ENCODE assay signal across 8 cellular contexts in genomic region chr21:15732290-15732995, GRCh38. TPM values are rescaled to one million over a fixed set of nuclear protein-coding genes. Genes with fewer than 3 reads are reported as not detected.
DNase-seq lines count a peak whose midpoint lies in the region; ATAC-seq and TF ChIP-seq lines count a peak whose summit lies in the region.

No MANE protein-coding gene starts in this region.

- H3K4me1 ChIP-seq in CD4-positive, alpha-beta memory T cell (ENCODE audit: insufficient read depth, low read length), result peaks cover 63% of the 10 kb centered on the region
- H3K4me1 ChIP-seq in PC-9 (replicated peaks; ENCODE audit: insufficient read depth) (peaks cover 16% of the 10 kb centered on the region; the same call in 1 of the 2 replicates), neural progenitor cell (peaks cover 14% of the 10 kb centered on the region)
- H3K4me1 ChIP-seq in effector memory CD4-positive, alpha-beta T cell (ENCODE audit: control insufficient read depth, insufficient read depth, low read length, poor library complexity, severe bottlenecking), result peaks cover 24% of the 10 kb centered on the region

- no peaks in the 10 kb centered on the region for H3K9me2 ChIP-seq in PC-9 (ENCODE audit: insufficient read depth)

- no peaks in the 10 kb centered on the region for H3K27me3 ChIP-seq in CD4-positive, alpha-beta memory T cell (ENCODE audit: insufficient read depth, low read length)
- H3K27me3 ChIP-seq in PC-9 (ENCODE audit: insufficient read depth, low read depth), result no peaks in the 10 kb centered on the region
- H3K27me3 ChIP-seq in effector memory CD4-positive, alpha-beta T cell (replicated peaks; ENCODE audit: control insufficient read depth, insufficient read depth, low read length, poor library complexity, severe bottlenecking), result no peaks in the 10 kb centered on the region
- peaks cover 11% of the 10 kb centered on the region for H3K27me3 ChIP-seq in neural progenitor cell

- H3K4me1 Mint-ChIP-seq in CD4-positive, alpha-beta memory T cell, result peaks cover 31 to 68% (median 49%) of the 10 kb centered on the region in 4 donors
- H3K4me1 Mint-ChIP-seq in neural progenitor cell, result peaks cover 10% of the 10 kb centered on the region

- peaks cover 0 to 3% of the 10 kb centered on the region in 2 donors for H3K36me3 Mint-ChIP-seq in CD4-positive, alpha-beta memory T cell
- peaks cover 21% of the 10 kb centered on the region for H3K36me3 Mint-ChIP-seq in neural progenitor cell

- H3K36me3 ChIP-seq in CD4-positive, alpha-beta memory T cell (ENCODE audit: insufficient read depth, low read length), result no peaks in the 10 kb centered on the region
- H3K36me3 ChIP-seq in PC-9 (ENCODE audit: low read depth), result no peaks in the 10 kb centered on the region
- H3K36me3 ChIP-seq in effector memory CD4-positive, alpha-beta T cell (ENCODE audit: control insufficient read depth, insufficient read depth, low read length), result no peaks in the 10 kb centered on the region
- no peaks in the 10 kb centered on the region for H3K36me3 ChIP-seq in neural progenitor cell

- no peaks in the 10 kb centered on the region for H3K9me3 ChIP-seq in CD4-positive, alpha-beta memory T cell (ENCODE audit: control insufficient read depth in 1 of 2, low read length in 2 of 2)
- no peaks in the 10 kb centered on the region for H3K9me3 ChIP-seq in PC-9 (ENCODE audit: insufficient read depth, low read depth)
- H3K9me3 ChIP-seq in effector memory CD4-positive, alpha-beta T cell (ENCODE audit: control insufficient read depth, low read length), result no peaks in the 10 kb centered on the region
- no peaks in the 10 kb centered on the region for H3K9me3 ChIP-seq in neural progenitor cell (ENCODE audit: low read depth)

- H3K9me3 Mint-ChIP-seq in CD4-positive, alpha-beta memory T cell, result no peaks in the 10 kb centered on the region
- H3K9me3 Mint-ChIP-seq in neural progenitor cell, result peaks cover 24% of the 10 kb centered on the region

- no peaks in the 10 kb centered on the region for H3K27me3 Mint-ChIP-seq in CD4-positive, alpha-beta memory T cell
- peaks cover 3% of the 10 kb centered on the region for H3K27me3 Mint-ChIP-seq in neural progenitor cell (ENCODE audit: insufficient read depth, low read depth)

- peak overlapping the region; percentile 70 to 96 (median 94) for H3K4me3 Mint-ChIP-seq in CD4-positive, alpha-beta memory T cell
- peak overlapping the region; percentile 97 for H3K4me3 Mint-ChIP-seq in neural progenitor cell

- DNase-seq in CD4-positive, alpha-beta memory T cell, result peak; percentile 55 to 77 (median 63)
- DNase-seq in PC-9 (peak in 1 of 2 experiments; percentile 72), neural progenitor cell (ENCODE audit: low spot score) (no peak), HuH-7 (ENCODE audit: low spot score) (no peak), NK-92 (lab: John Stamatoyannopoulos, UW; ENCODE audit: unreplicated experiment) (no peak)
- DNase-seq in effector memory CD4-positive, alpha-beta T cell, result no peak

- peak overlapping the region; percentile 65 for H3K27ac ChIP-seq in CD4-positive, alpha-beta memory T cell (ENCODE audit: low read depth, low read length)
- H3K27ac ChIP-seq in PC-9 (peak overlapping the region; percentile 68; the same call in 1 of the 2 replicates), neural progenitor cell (no peak overlapping the region)
- peak overlapping the region; percentile 76 for H3K27ac ChIP-seq in effector memory CD4-positive, alpha-beta T cell (ENCODE audit: insufficient read depth, low read length, poor library complexity, severe bottlenecking)

- H4K20me1 ChIP-seq in PC-9 (ENCODE audit: insufficient read depth) (no peaks in the 10 kb centered on the region), neural progenitor cell (ENCODE audit: low read depth) (peaks cover 20% of the 10 kb centered on the region)

- POLR2A ChIA-PET in CD4-positive, alpha-beta memory T cell (lab: Charles Lee; ENCODE audit: partially characterized antibody), result interaction anchor here (0.9 to 1.9 kb wide), 5 partner anchors 11 to 667 kb away, joined by 3 to 7 read pairs (median 4); no protein-coding TSS in a partner anchor
- POLR2A ChIA-PET in PC-9 (lab: Charles Lee; ENCODE audit: unreplicated experiment), result interaction anchor here (0.5 to 0.6 kb wide), 3 partner anchors 63 to 1853 kb away, joined by 3 to 5 read pairs (median 5); no protein-coding TSS in a partner anchor

- H3K27ac Mint-ChIP-seq in CD4-positive, alpha-beta memory T cell, result peak overlapping the region; percentile 68 to 96 (median 87)
- no peak overlapping the region for H3K27ac Mint-ChIP-seq in neural progenitor cell

- H3K79me2 ChIP-seq in PC-9 (ENCODE audit: low read depth) (peaks cover 70% of the 10 kb centered on the region), neural progenitor cell (ENCODE audit: low read depth) (peaks cover 70% of the 10 kb centered on the region)

- no peak for TF ChIP-seq CTCF in PC-9 (conservative IDR thresholded peaks at IDR 0.05)
- no peak for TF ChIP-seq CTCF in neural progenitor cell (IDR thresholded peaks at IDR 0.05)

- intact Hi-C loops in CD4-positive, alpha-beta memory T cell (cut with micrococcal nuclease), result loop anchor here (2.0 to 5.0 kb wide), 7 partner anchors 14 to 1880 kb away; partner anchors contain the start of genes BTG3, HSPA13 and SAMSN1
- intact Hi-C loops in PC-9 (cut with micrococcal nuclease; ENCODE audit: unreplicated experiment), result loop anchor here (5.0 kb wide), 2 partner anchors 65 to 130 kb away; no protein-coding TSS in a partner anchor

- no TSS peak for BruUV-seq in PC-9 (replicated peaks; lab: Mats Ljungman, UMichigan)

- H3F3A ChIP-seq in PC-9 (ENCODE audit: insufficient read depth, low read depth) (peaks cover 3% of the 10 kb centered on the region; the same call in 1 of the 2 replicates), neural progenitor cell (ENCODE audit: low read depth) (peaks cover 10% of the 10 kb centered on the region)

- peak overlapping the region; percentile 47 to 59 for H3K4me3 ChIP-seq in CD4-positive, alpha-beta memory T cell (ENCODE audit: low read length in 2 of 2)
- H3K4me3 ChIP-seq in PC-9 (peak overlapping the region; percentile 79), neural progenitor cell (no peak overlapping the region)
- peak overlapping the region; percentile 79 for H3K4me3 ChIP-seq in effector memory CD4-positive, alpha-beta T cell (ENCODE audit: insufficient read depth, low read depth, low read length, poor library complexity, severe bottlenecking)

- H3K4me2 ChIP-seq in PC-9 (peak overlapping the region; percentile 91), neural progenitor cell (peak overlapping the region; percentile 83)

- CTCF ChIA-PET in CD4-positive, alpha-beta memory T cell (lab: Charles Lee; ENCODE audit: partially characterized antibody), result interaction anchor here (1.2 kb wide), 1 partner anchor 91 kb away, joined by 4 read pairs; no protein-coding TSS in a partner anchor
- CTCF ChIA-PET in PC-9 (lab: Charles Lee), result no interaction called here

- peak; percentile 59 for ATAC-seq in GM18909 (IDR thresholded peaks at IDR 0.05; ENCODE audit: poor library complexity, unreplicated experiment)
- ATAC-seq in HG03095 (IDR thresholded peaks at IDR 0.05; ENCODE audit: unreplicated experiment), result peak; percentile 56

- no peak overlapping the region for H2AFZ ChIP-seq in PC-9
- H2AFZ ChIP-seq in neural progenitor cell (replicated peaks), result no peak overlapping the region

- no peak overlapping the region for H3K9ac ChIP-seq in neural progenitor cell

RNA-seq across cellular contexts. Expression of gene USP25, which starts 2.7 kb away (rescaled TPM):
- total RNA-seq in CD4-positive, alpha-beta memory T cell, result 10 to 100 TPM; 72.7 to 73.5 TPM
- polyA plus RNA-seq in CD4-positive, alpha-beta memory T cell, result 10 to 100 TPM in 1 of 2 donors, 1 to 10 TPM in 1; 6.2 to 25.6 TPM
- total RNA-seq in PC-9 (2021) (26.0 and 30.9 TPM in 2 replicates), neural progenitor cell (ENCODE audit: low replicate concordance) (19.2 and 36.4 TPM in 2 replicates)

Comparison
In these comparisons a context has a peak if more than half of its experiments do, and no peak if none do; other contexts are left out.
1. DNase-seq: peak in CD4-positive, alpha-beta memory T cell (5 of 5); none in effector memory CD4-positive, alpha-beta T cell (0 of 3), neural progenitor cell (single experiment), HuH-7 (single experiment) and NK-92 (single experiment).